1 cellular context compared by ENCODE assay signal in genomic region chr6:82247634-82248232, GRCh38.
A peak's percentile ranks its signal among the peaks of the same experiment; 100 is the strongest.
TF ChIP-seq lines count a peak whose summit lies in the region.

A gene with protein sequence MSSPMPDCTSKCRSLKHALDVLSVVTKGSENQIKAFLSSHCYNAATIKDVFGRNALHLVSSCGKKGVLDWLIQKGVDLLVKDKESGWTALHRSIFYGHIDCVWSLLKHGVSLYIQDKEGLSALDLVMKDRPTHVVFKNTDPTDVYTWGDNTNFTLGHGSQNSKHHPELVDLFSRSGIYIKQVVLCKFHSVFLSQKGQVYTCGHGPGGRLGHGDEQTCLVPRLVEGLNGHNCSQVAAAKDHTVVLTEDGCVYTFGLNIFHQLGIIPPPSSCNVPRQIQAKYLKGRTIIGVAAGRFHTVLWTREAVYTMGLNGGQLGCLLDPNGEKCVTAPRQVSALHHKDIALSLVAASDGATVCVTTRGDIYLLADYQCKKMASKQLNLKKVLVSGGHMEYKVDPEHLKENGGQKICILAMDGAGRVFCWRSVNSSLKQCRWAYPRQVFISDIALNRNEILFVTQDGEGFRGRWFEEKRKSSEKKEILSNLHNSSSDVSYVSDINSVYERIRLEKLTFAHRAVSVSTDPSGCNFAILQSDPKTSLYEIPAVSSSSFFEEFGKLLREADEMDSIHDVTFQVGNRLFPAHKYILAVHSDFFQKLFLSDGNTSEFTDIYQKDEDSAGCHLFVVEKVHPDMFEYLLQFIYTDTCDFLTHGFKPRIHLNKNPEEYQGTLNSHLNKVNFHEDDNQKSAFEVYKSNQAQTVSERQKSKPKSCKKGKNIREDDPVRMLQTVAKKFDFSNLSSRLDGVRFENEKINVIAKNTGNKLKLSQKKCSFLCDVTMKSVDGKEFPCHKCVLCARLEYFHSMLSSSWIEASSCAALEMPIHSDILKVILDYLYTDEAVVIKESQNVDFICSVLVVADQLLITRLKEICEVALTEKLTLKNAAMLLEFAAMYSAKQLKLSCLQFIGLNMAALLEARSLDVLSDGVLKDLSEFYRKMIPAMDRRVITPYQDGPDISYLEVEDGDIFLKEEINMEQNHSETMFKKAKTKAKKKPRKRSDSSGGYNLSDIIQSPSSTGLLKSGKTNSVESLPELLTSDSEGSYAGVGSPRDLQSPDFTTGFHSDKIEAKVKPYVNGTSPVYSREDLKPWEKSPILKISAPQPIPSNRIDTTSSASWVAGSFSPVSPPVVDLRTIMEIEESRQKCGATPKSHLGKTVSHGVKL (N-terminal part only) (minus strand): TSS chr6:82247744. CDS start chr6:82240486, 7,258 bp downstream.

TF ChIP-seq in GM12878, 131 proteins besides CTCF, POLR2A, EP300 and RAD21 (continued from another document and continues in another):
- TF ChIP-seq, protein P1, sequence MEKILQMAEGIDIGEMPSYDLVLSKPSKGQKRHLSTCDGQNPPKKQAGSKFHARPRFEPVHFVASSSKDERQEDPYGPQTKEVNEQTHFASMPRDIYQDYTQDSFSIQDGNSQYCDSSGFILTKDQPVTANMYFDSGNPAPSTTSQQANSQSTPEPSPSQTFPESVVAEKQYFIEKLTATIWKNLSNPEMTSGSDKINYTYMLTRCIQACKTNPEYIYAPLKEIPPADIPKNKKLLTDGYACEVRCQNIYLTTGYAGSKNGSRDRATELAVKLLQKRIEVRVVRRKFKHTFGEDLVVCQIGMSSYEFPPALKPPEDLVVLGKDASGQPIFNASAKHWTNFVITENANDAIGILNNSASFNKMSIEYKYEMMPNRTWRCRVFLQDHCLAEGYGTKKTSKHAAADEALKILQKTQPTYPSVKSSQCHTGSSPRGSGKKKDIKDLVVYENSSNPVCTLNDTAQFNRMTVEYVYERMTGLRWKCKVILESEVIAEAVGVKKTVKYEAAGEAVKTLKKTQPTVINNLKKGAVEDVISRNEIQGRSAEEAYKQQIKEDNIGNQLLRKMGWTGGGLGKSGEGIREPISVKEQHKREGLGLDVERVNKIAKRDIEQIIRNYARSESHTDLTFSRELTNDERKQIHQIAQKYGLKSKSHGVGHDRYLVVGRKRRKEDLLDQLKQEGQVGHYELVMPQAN (conservative IDR thresholded peaks at IDR 0.05), result no peak; the same call in 1 of the 2 replicates
- TF ChIP-seq SIN3A (IDR thresholded peaks at IDR 0.05; ENCODE audit: low read depth, low read length), result no peak
- no peak for TF ChIP-seq CHD1 (IDR thresholded peaks at IDR 0.05; ENCODE audit: low read depth, low read length)
- TF ChIP-seq, protein P2, sequence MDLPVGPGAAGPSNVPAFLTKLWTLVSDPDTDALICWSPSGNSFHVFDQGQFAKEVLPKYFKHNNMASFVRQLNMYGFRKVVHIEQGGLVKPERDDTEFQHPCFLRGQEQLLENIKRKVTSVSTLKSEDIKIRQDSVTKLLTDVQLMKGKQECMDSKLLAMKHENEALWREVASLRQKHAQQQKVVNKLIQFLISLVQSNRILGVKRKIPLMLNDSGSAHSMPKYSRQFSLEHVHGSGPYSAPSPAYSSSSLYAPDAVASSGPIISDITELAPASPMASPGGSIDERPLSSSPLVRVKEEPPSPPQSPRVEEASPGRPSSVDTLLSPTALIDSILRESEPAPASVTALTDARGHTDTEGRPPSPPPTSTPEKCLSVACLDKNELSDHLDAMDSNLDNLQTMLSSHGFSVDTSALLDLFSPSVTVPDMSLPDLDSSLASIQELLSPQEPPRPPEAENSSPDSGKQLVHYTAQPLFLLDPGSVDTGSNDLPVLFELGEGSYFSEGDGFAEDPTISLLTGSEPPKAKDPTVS (IDR thresholded peaks at IDR 0.05; ENCODE audit: low read depth, low read length), result no peak
- no peak for TF ChIP-seq RELA (IDR thresholded peaks at IDR 0.05; ENCODE audit: borderline replicate concordance, partially characterized antibody)
- TF ChIP-seq NR2C1 (IDR thresholded peaks at IDR 0.05), result peak; percentile 74
- no peak for TF ChIP-seq MYC (IDR thresholded peaks at IDR 0.05; ENCODE audit: insufficient read depth, insufficient read length, insufficient replicate concordance, low read length, severe bottlenecking)
- no peak for TF ChIP-seq SMAD1 (IDR thresholded peaks at IDR 0.05; ENCODE audit: low read depth, partially characterized antibody)
- no peak for TF ChIP-seq CHD4 (IDR thresholded peaks at IDR 0.05)
- TF ChIP-seq, protein P3, sequence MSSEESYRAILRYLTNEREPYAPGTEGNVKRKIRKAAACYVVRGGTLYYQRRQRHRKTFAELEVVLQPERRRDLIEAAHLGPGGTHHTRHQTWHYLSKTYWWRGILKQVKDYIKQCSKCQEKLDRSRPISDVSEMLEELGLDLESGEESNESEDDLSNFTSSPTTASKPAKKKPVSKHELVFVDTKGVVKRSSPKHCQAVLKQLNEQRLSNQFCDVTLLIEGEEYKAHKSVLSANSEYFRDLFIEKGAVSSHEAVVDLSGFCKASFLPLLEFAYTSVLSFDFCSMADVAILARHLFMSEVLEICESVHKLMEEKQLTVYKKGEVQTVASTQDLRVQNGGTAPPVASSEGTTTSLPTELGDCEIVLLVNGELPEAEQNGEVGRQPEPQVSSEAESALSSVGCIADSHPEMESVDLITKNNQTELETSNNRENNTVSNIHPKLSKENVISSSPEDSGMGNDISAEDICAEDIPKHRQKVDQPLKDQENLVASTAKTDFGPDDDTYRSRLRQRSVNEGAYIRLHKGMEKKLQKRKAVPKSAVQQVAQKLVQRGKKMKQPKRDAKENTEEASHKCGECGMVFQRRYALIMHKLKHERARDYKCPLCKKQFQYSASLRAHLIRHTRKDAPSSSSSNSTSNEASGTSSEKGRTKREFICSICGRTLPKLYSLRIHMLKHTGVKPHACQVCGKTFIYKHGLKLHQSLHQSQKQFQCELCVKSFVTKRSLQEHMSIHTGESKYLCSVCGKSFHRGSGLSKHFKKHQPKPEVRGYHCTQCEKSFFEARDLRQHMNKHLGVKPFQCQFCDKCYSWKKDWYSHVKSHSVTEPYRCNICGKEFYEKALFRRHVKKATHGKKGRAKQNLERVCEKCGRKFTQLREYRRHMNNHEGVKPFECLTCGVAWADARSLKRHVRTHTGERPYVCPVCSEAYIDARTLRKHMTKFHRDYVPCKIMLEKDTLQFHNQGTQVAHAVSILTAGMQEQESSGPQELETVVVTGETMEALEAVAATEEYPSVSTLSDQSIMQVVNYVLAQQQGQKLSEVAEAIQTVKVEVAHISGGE (CRISPR knock-in tag; IDR thresholded peaks at IDR 0.05), result no peak
- TF ChIP-seq FOXM1 (IDR thresholded peaks at IDR 0.05; ENCODE audit: low read depth, low read length), result no peak
- no peak for TF ChIP-seq ZNF217 (IDR thresholded peaks at IDR 0.05)
- no peak for TF ChIP-seq ZBED1 (IDR thresholded peaks at IDR 0.05; ENCODE audit: borderline replicate concordance)
- TF ChIP-seq WRNIP1 (IDR thresholded peaks at IDR 0.05; ENCODE audit: borderline replicate concordance, low read depth, low read length), result no peak
- TF ChIP-seq, protein P4, sequence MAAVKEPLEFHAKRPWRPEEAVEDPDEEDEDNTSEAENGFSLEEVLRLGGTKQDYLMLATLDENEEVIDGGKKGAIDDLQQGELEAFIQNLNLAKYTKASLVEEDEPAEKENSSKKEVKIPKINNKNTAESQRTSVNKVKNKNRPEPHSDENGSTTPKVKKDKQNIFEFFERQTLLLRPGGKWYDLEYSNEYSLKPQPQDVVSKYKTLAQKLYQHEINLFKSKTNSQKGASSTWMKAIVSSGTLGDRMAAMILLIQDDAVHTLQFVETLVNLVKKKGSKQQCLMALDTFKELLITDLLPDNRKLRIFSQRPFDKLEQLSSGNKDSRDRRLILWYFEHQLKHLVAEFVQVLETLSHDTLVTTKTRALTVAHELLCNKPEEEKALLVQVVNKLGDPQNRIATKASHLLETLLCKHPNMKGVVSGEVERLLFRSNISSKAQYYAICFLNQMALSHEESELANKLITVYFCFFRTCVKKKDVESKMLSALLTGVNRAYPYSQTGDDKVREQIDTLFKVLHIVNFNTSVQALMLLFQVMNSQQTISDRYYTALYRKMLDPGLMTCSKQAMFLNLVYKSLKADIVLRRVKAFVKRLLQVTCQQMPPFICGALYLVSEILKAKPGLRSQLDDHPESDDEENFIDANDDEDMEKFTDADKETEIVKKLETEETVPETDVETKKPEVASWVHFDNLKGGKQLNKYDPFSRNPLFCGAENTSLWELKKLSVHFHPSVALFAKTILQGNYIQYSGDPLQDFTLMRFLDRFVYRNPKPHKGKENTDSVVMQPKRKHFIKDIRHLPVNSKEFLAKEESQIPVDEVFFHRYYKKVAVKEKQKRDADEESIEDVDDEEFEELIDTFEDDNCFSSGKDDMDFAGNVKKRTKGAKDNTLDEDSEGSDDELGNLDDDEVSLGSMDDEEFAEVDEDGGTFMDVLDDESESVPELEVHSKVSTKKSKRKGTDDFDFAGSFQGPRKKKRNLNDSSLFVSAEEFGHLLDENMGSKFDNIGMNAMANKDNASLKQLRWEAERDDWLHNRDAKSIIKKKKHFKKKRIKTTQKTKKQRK (IDR thresholded peaks at IDR 0.05; ENCODE audit: low read depth, low read length), result no peak
- TF ChIP-seq HDGF (IDR thresholded peaks at IDR 0.05), result peak; percentile 25; the same call in 1 of the 2 replicates
- TF ChIP-seq, protein P5, sequence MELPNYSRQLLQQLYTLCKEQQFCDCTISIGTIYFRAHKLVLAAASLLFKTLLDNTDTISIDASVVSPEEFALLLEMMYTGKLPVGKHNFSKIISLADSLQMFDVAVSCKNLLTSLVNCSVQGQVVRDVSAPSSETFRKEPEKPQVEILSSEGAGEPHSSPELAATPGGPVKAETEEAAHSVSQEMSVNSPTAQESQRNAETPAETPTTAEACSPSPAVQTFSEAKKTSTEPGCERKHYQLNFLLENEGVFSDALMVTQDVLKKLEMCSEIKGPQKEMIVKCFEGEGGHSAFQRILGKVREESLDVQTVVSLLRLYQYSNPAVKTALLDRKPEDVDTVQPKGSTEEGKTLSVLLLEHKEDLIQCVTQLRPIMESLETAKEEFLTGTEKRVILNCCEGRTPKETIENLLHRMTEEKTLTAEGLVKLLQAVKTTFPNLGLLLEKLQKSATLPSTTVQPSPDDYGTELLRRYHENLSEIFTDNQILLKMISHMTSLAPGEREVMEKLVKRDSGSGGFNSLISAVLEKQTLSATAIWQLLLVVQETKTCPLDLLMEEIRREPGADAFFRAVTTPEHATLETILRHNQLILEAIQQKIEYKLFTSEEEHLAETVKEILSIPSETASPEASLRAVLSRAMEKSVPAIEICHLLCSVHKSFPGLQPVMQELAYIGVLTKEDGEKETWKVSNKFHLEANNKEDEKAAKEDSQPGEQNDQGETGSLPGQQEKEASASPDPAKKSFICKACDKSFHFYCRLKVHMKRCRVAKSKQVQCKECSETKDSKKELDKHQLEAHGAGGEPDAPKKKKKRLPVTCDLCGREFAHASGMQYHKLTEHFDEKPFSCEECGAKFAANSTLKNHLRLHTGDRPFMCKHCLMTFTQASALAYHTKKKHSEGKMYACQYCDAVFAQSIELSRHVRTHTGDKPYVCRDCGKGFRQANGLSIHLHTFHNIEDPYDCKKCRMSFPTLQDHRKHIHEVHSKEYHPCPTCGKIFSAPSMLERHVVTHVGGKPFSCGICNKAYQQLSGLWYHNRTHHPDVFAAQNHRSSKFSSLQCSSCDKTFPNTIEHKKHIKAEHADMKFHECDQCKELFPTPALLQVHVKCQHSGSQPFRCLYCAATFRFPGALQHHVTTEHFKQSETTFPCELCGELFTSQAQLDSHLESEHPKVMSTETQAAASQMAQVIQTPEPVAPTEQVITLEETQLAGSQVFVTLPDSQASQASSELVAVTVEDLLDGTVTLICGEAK (IDR thresholded peaks at IDR 0.05; ENCODE audit: borderline replicate concordance), result peak; percentile 25; the same call in 1 of the 2 replicates
- no peak; a peak in 1 of 4 replicates for TF ChIP-seq BHLHE40 (IDR thresholded peaks at IDR 0.05; ENCODE audit: borderline replicate concordance in 1 of 2, low read depth in 2 of 2, low read length in 1 of 2)
- TF ChIP-seq, protein P6, sequence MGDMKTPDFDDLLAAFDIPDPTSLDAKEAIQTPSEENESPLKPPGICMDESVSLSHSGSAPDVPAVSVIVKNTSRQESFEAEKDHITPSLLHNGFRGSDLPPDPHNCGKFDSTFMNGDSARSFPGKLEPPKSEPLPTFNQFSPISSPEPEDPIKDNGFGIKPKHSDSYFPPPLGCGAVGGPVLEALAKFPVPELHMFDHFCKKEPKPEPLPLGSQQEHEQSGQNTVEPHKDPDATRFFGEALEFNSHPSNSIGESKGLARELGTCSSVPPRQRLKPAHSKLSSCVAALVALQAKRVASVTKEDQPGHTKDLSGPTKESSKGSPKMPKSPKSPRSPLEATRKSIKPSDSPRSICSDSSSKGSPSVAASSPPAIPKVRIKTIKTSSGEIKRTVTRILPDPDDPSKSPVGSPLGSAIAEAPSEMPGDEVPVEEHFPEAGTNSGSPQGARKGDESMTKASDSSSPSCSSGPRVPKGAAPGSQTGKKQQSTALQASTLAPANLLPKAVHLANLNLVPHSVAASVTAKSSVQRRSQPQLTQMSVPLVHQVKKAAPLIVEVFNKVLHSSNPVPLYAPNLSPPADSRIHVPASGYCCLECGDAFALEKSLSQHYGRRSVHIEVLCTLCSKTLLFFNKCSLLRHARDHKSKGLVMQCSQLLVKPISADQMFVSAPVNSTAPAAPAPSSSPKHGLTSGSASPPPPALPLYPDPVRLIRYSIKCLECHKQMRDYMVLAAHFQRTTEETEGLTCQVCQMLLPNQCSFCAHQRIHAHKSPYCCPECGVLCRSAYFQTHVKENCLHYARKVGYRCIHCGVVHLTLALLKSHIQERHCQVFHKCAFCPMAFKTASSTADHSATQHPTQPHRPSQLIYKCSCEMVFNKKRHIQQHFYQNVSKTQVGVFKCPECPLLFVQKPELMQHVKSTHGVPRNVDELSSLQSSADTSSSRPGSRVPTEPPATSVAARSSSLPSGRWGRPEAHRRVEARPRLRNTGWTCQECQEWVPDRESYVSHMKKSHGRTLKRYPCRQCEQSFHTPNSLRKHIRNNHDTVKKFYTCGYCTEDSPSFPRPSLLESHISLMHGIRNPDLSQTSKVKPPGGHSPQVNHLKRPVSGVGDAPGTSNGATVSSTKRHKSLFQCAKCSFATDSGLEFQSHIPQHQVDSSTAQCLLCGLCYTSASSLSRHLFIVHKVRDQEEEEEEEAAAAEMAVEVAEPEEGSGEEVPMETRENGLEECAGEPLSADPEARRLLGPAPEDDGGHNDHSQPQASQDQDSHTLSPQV (IDR thresholded peaks at IDR 0.05), result peak; percentile 94
- no peak for TF ChIP-seq NR2C2 (IDR thresholded peaks at IDR 0.05; ENCODE audit: borderline replicate concordance, control insufficient read depth, insufficient read length, low read depth)
- TF ChIP-seq, protein P7, sequence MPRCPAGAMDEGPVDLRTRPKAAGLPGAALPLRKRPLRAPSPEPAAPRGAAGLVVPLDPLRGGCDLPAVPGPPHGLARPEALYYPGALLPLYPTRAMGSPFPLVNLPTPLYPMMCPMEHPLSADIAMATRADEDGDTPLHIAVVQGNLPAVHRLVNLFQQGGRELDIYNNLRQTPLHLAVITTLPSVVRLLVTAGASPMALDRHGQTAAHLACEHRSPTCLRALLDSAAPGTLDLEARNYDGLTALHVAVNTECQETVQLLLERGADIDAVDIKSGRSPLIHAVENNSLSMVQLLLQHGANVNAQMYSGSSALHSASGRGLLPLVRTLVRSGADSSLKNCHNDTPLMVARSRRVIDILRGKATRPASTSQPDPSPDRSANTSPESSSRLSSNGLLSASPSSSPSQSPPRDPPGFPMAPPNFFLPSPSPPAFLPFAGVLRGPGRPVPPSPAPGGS (IDR thresholded peaks at IDR 0.05; ENCODE audit: borderline replicate concordance, insufficient read depth, low read depth, low read length, poor library complexity, severe bottlenecking), result no peak
- no peak for TF ChIP-seq ASH2L (IDR thresholded peaks at IDR 0.05; ENCODE audit: borderline replicate concordance, low read depth)
- TF ChIP-seq ZNF384 (IDR thresholded peaks at IDR 0.05; ENCODE audit: borderline replicate concordance, low read depth, low read length), result no peak
